In genomic region chr11:118927554-118928107, GRCh38 we compare ENCODE assay signal across 9 cellular contexts. TPM values are rescaled to one million over a fixed set of nuclear protein-coding genes. Genes with fewer than 3 reads are reported as not detected.
DNase-seq lines count a peak whose midpoint lies in the region; ATAC-seq, FAIRE-seq and TF ChIP-seq lines count a peak whose summit lies in the region.
"Had no signal": no experiment of that assay in that cellular context is flagged by ENCODE, and none has a peak within 500 bp of the region (broad histone marks: within the 10 kb centered on the region; RNA-seq: fewer than 3 reads in every experiment).

No MANE protein-coding gene starts in this region.

- no peaks in the 10 kb centered on the region for H3K9me3 ChIP-seq in HUES64 (ENCODE audit: insufficient read depth, low read depth, low read length)
- no peaks in the 10 kb centered on the region for H3K9me3 ChIP-seq in stomach
- H3K9me3 ChIP-seq: SJSA1 had no signal

- 20% methylated on average over 7 of the region's 7 CpGs for whole genome bisulfite sequencing in HUES64
- WGBS in stomach, 5 donors = 4 to 8% (median 6%) methylated on average over 7 of the region's 7 CpGs

- H3K36me3 Mint-ChIP-seq in activated T-helper 1 cell treated with anti-CD3 and anti-CD28 coated beads, Interleukin-12 subunit alpha, Interleukin-12 subunit beta, Interleukin-2, Interleukin-4 antibody, amounts not matched to agents 30 ng/mL and 10 ng/mL and 1 ng/mL, durations not matched to agents 14 hours and 24 hours and 36 hours (ENCODE audit: low read depth) = no peaks in the 10 kb centered on the region
- peaks cover 0 to 13% (median 8%) of the 10 kb centered on the region in 3 donors for H3K36me3 Mint-ChIP-seq in immature natural killer cell

- intact Hi-C loops in activated T-helper 1 cell treated with anti-CD3 and anti-CD28 coated beads, Interleukin-12 subunit alpha, Interleukin-12 subunit beta, Interleukin-2, Interleukin-4 antibody, amounts not matched to agents 30 ng/mL and 10 ng/mL and 1 ng/mL, durations not matched to agents 14 hours and 24 hours and 36 hours (cut with micrococcal nuclease) = loop anchor here (1.0 to 5.0 kb wide), 11 partner anchors 15 to 1695 kb away; partner anchors contain the start of genes ARCN1, CXCR5, DPAGT1 and PCSK7
- intact Hi-C loops in stomach (cut with DNase I; ENCODE audit: low total_unique reads) = loop anchor here (2.0 kb wide), 1 partner anchor 19 kb away; no protein-coding TSS in a partner anchor

- TF ChIP-seq CTCF in stomach (IDR thresholded peaks at IDR 0.05) = no peak

- H3K27me3 ChIP-seq in HUES64 (ENCODE audit: insufficient read depth, low read length) (peaks cover 7% of the 10 kb centered on the region), stomach (no peaks in the 10 kb centered on the region)
- H3K27me3 ChIP-seq: SJSA1 had no signal

- FAIRE-seq in HTR-8/SVneo (lab: Jason Lieb, UNC) = no peak

- peaks cover 3% of the 10 kb centered on the region for H3K27me3 Mint-ChIP-seq in activated T-helper 1 cell treated with anti-CD3 and anti-CD28 coated beads, Interleukin-12 subunit alpha, Interleukin-12 subunit beta, Interleukin-2, Interleukin-4 antibody, amounts not matched to agents 30 ng/mL and 10 ng/mL and 1 ng/mL, durations not matched to agents 14 hours and 24 hours and 36 hours (ENCODE audit: insufficient read depth)
- H3K27me3 Mint-ChIP-seq in immature natural killer cell (ENCODE audit: low read depth in 3 of 3) = peaks cover 25 to 51% (median 29%) of the 10 kb centered on the region in 3 donors

- peaks cover 33% of the 10 kb centered on the region for H3K4me1 ChIP-seq in HUES64 (ENCODE audit: insufficient read depth, low read length)
- H3K4me1 ChIP-seq in stomach = peaks cover 38 to 68% (median 61%) of the 10 kb centered on the region in 4 donors

- peak overlapping the region; percentile 93 for H3K4me3 Mint-ChIP-seq in activated T-helper 1 cell treated with anti-CD3 and anti-CD28 coated beads, Interleukin-12 subunit alpha, Interleukin-12 subunit beta, Interleukin-2, Interleukin-4 antibody, amounts not matched to agents 30 ng/mL and 10 ng/mL and 1 ng/mL, durations not matched to agents 14 hours and 24 hours and 36 hours
- peak overlapping the region; percentile 88 to 99 (median 97) for H3K4me3 Mint-ChIP-seq in immature natural killer cell

- peak overlapping the region; percentile 87 for H3K4me3 ChIP-seq in HUES64 (ENCODE audit: low read length)
- H3K4me3 ChIP-seq in stomach = peak overlapping the region; percentile 65 to 84 (median 75)

- ATAC-seq in esophagus mucosa = no peak

- TF ChIP-seq POLR2A in stomach (IDR thresholded peaks at IDR 0.05) = no peak

- no peak for TF ChIP-seq EP300 in stomach (IDR thresholded peaks at IDR 0.05)

- DNase-seq in activated T-helper 1 cell treated with anti-CD3 and anti-CD28 coated beads, Interleukin-12 subunit alpha, Interleukin-12 subunit beta, Interleukin-2, Interleukin-4 antibody, amounts not matched to agents 30 ng/mL and 10 ng/mL and 1 ng/mL, durations not matched to agents 14 hours and 24 hours and 36 hours (ENCODE audit: low spot score) = no peak
- no peak for DNase-seq in immature natural killer cell
- no peak for DNase-seq in stomach
- no peak for DNase-seq in ureter (ENCODE audit: low spot score)
- DNase-seq in HTR-8/SVneo (ENCODE audit: insufficient read length, low spot score) = no peak

- H3K9me3 Mint-ChIP-seq in activated T-helper 1 cell treated with anti-CD3 and anti-CD28 coated beads, Interleukin-12 subunit alpha, Interleukin-12 subunit beta, Interleukin-2, Interleukin-4 antibody, amounts not matched to agents 30 ng/mL and 10 ng/mL and 1 ng/mL, durations not matched to agents 14 hours and 24 hours and 36 hours = no peaks in the 10 kb centered on the region
- peaks cover 0 to 6% (median 0%) of the 10 kb centered on the region in 6 donors for H3K9me3 Mint-ChIP-seq in immature natural killer cell

- H3K4me1 Mint-ChIP-seq in activated T-helper 1 cell treated with anti-CD3 and anti-CD28 coated beads, Interleukin-12 subunit alpha, Interleukin-12 subunit beta, Interleukin-2, Interleukin-4 antibody, amounts not matched to agents 30 ng/mL and 10 ng/mL and 1 ng/mL, durations not matched to agents 14 hours and 24 hours and 36 hours (ENCODE audit: low read depth) = peaks cover 60% of the 10 kb centered on the region
- H3K4me1 Mint-ChIP-seq in immature natural killer cell = peaks cover 54 to 57% of the 10 kb centered on the region in 2 donors

- H3K27ac ChIP-seq in HUES64 (ENCODE audit: low read depth, low read length) = no peak overlapping the region
- H3K27ac ChIP-seq in stomach = peak overlapping the region; percentile 92 to 99 (median 97)
- H3K27ac ChIP-seq: SJSA1 had no signal

- H3K36me3 ChIP-seq in HUES64 (ENCODE audit: insufficient read depth, low read length) (no peaks in the 10 kb centered on the region), stomach (no peaks in the 10 kb centered on the region)
- H3K36me3 ChIP-seq: SJSA1 had no signal

- H3K9ac ChIP-seq in HUES64 (ENCODE audit: low read depth, low read length) = no peak overlapping the region

- peak overlapping the region; percentile 95 for H3K27ac Mint-ChIP-seq in activated T-helper 1 cell treated with anti-CD3 and anti-CD28 coated beads, Interleukin-12 subunit alpha, Interleukin-12 subunit beta, Interleukin-2, Interleukin-4 antibody, amounts not matched to agents 30 ng/mL and 10 ng/mL and 1 ng/mL, durations not matched to agents 14 hours and 24 hours and 36 hours
- H3K27ac Mint-ChIP-seq in immature natural killer cell = peak overlapping the region; percentile 92 to 100 (median 98)

RNA-seq across cellular contexts. Expression of gene BCL9L, which starts 1.9 kb away (rescaled TPM):
- 21.5 TPM for polyA plus RNA-seq in HUES64 (2013, experiment 1 of 2)
- polyA plus RNA-seq in HUES64 (2013, experiment 2 of 2) = 21.7 TPM
- 27.3 and 32.4 TPM in 2 replicates for total RNA-seq in activated T-helper 1 cell treated with anti-CD3 and anti-CD28 coated beads, Interleukin-12 subunit alpha, Interleukin-12 subunit beta, Interleukin-2, Interleukin-4 antibody, amounts not matched to agents 30 ng/mL and 10 ng/mL and 1 ng/mL, durations not matched to agents 14 hours and 24 hours and 36 hours
- 10 to 100 TPM in 1 of 3 donors, 1 to 10 TPM in 1, not detected in 1; 2.2 to 10.5 TPM for polyA plus RNA-seq in immature natural killer cell
- 10 to 100 TPM in 4 of 5 donors, 1 to 10 TPM in 1; 9.9 to 35.2 (median 20.4) TPM for total RNA-seq in stomach
- 10 to 100 TPM in 1 of 3 donors, 1 to 10 TPM in 2; 4.2 to 11.7 (median 6.0) TPM for polyA plus RNA-seq in stomach
- 87.8 TPM for total RNA-seq in ureter
- 44.6 TPM for total RNA-seq in esophagus mucosa

RNA-seq across cellular contexts. Expression of gene UPK2, which starts 28.5 kb away (rescaled TPM):
- not detected for polyA plus RNA-seq in HUES64 (2013, experiment 1 of 2)
- not detected for polyA plus RNA-seq in HUES64 (2013, experiment 2 of 2)
- not detected in 2 replicates for total RNA-seq in activated T-helper 1 cell treated with anti-CD3 and anti-CD28 coated beads, Interleukin-12 subunit alpha, Interleukin-12 subunit beta, Interleukin-2, Interleukin-4 antibody, amounts not matched to agents 30 ng/mL and 10 ng/mL and 1 ng/mL, durations not matched to agents 14 hours and 24 hours and 36 hours
- 1 to 10 TPM in 1 of 3 donors, under 1 TPM in 1, not detected in 1; 0.81 to 1.4 TPM for polyA plus RNA-seq in immature natural killer cell
- not detected for total RNA-seq in stomach
- under 1 TPM in 1 of 3 donors, not detected in 2; 0.50 TPM for polyA plus RNA-seq in stomach
- total RNA-seq in ureter = 240 TPM
- total RNA-seq in esophagus mucosa = 0.32 TPM
- total RNA-seq: glomerular endothelial cell, SJSA1 had no signal

RNA-seq across cellular contexts. Expression of gene FOXR1, which starts 43.9 kb away (rescaled TPM):
- polyA plus RNA-seq in HUES64 (2013, experiment 1 of 2) = not detected
- polyA plus RNA-seq in HUES64 (2013, experiment 2 of 2) = not detected
- total RNA-seq in activated T-helper 1 cell treated with anti-CD3 and anti-CD28 coated beads, Interleukin-12 subunit alpha, Interleukin-12 subunit beta, Interleukin-2, Interleukin-4 antibody, amounts not matched to agents 30 ng/mL and 10 ng/mL and 1 ng/mL, durations not matched to agents 14 hours and 24 hours and 36 hours = not detected in 2 replicates
- polyA plus RNA-seq in immature natural killer cell (not detected), stomach (not detected)
- total RNA-seq in stomach (not detected), ureter (not detected), esophagus mucosa (not detected)
- total RNA-seq: glomerular endothelial cell, SJSA1 had no signal

RNA-seq across cellular contexts. Expression of gene CXCR5, which starts 43.9 kb away (rescaled TPM):
- not detected for polyA plus RNA-seq in HUES64 (2013, experiment 1 of 2)
- not detected for polyA plus RNA-seq in HUES64 (2013, experiment 2 of 2)
- 5.1 and 5.5 TPM in 2 replicates for total RNA-seq in activated T-helper 1 cell treated with anti-CD3 and anti-CD28 coated beads, Interleukin-12 subunit alpha, Interleukin-12 subunit beta, Interleukin-2, Interleukin-4 antibody, amounts not matched to agents 30 ng/mL and 10 ng/mL and 1 ng/mL, durations not matched to agents 14 hours and 24 hours and 36 hours
- polyA plus RNA-seq in immature natural killer cell (under 1 TPM in 2 of 3 donors, not detected in 1; 0.05 to 0.30 TPM), stomach (under 1 TPM; 0.12 to 0.60 (median 0.15) TPM)
- total RNA-seq in stomach (under 1 TPM in 1 of 5 donors, not detected in 4; 0.14 TPM), ureter (not detected), esophagus mucosa (0.20 TPM)
- total RNA-seq: glomerular endothelial cell, SJSA1 had no signal

Comparison
In these comparisons a context has a peak if more than half of its experiments do, and no peak if none do; other contexts are left out.
1. RNA of gene UPK2, which starts 28.5 kb away (total RNA-seq): 240 TPM in ureter (single experiment); 0.32 TPM in esophagus mucosa (single experiment), not detected in activated T-helper 1 cell treated with anti-CD3 and anti-CD28 coated beads, Interleukin-12 subunit alpha, Interleukin-12 subunit beta, Interleukin-2, Interleukin-4 antibody, amounts not matched to agents 30 ng/mL and 10 ng/mL and 1 ng/mL, durations not matched to agents 14 hours and 24 hours and 36 hours and not detected in stomach; every median in the first group is over 100 times any median in the second.